1 cellular context compared by ENCODE assay signal in the genomic region with DNA sequence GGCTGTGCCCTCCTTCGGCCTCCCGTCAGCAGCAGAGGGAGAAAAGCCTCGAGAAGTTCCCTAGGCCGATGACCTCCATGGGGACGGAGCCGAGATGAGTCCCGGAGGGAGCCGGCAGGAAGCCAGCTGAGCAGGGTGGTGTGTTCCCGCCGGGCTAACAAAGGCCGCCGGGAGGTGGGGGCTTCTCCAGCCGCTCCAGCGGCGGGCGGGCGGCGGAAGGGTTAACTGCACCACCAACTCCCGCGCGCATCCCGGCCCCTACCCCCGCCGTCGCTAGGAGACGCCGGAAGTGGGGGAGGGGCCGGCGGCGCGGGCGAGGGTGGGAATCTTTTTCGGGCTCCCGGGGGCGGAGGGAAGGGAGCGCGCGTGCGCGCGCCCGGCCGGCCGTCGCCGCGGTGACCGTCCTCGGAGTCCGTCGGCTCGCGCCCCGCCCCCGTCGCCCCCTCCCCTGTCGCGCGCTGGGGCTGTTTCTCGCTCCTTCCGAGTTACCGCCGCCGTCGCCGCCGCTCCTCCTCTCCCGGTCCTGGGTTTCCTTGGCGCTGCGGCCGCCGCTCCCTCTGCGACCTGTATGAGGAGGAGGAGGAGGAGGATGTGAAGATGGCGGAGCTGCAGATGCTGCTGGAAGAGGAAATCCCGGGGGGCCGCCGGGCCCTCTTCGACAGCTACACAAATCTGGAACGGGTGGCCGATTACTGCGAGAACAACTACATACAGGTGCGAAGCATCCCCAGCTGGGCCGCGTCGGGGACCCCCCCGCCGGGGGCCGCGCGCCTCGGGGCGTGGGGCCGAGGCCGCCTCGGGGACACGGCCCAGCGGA.
TF ChIP-seq lines count a peak whose summit lies in the region.

Gene ABI2, plus strand, starts transcription at position 477 of the 817 bp plus-strand sequence. Its CDS starts 121 bp downstream, at position 598.

TF ChIP-seq in HepG2, 621 proteins besides CTCF, POLR2A, EP300 and RAD21 (continued from another document):
- TF ChIP-seq, protein P1, sequence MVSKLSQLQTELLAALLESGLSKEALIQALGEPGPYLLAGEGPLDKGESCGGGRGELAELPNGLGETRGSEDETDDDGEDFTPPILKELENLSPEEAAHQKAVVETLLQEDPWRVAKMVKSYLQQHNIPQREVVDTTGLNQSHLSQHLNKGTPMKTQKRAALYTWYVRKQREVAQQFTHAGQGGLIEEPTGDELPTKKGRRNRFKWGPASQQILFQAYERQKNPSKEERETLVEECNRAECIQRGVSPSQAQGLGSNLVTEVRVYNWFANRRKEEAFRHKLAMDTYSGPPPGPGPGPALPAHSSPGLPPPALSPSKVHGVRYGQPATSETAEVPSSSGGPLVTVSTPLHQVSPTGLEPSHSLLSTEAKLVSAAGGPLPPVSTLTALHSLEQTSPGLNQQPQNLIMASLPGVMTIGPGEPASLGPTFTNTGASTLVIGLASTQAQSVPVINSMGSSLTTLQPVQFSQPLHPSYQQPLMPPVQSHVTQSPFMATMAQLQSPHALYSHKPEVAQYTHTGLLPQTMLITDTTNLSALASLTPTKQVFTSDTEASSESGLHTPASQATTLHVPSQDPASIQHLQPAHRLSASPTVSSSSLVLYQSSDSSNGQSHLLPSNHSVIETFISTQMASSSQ (IDR thresholded peaks at IDR 0.05; ENCODE audit: low read depth), result no peak
- TF ChIP-seq, protein P1 (CRISPR knock-in tag; IDR thresholded peaks at IDR 0.05; ENCODE audit: borderline replicate concordance), result no peak
- TF ChIP-seq CREB3 (CRISPR knock-in tag; IDR thresholded peaks at IDR 0.05) (no peak), ETV5 (CRISPR knock-in tag; IDR thresholded peaks at IDR 0.05; ENCODE audit: borderline replicate concordance) (peak; percentile 100), YEATS4 (CRISPR knock-in tag; IDR thresholded peaks at IDR 0.05; ENCODE audit: borderline replicate concordance) (peak; percentile 66), MTA1 (CRISPR knock-in tag; IDR thresholded peaks at IDR 0.05; ENCODE audit: borderline replicate concordance) (peak; percentile 93; the same call in 1 of the 2 replicates), TARDBP (CRISPR knock-in tag; IDR thresholded peaks at IDR 0.05) (peak; percentile 86), NFKB2 (CRISPR knock-in tag; IDR thresholded peaks at IDR 0.05; ENCODE audit: borderline replicate concordance) (peak; percentile 42; the same call in 1 of the 2 replicates), ELF1 (CRISPR knock-in tag; IDR thresholded peaks at IDR 0.05) (peak; percentile 67)
- TF ChIP-seq, protein P2, sequence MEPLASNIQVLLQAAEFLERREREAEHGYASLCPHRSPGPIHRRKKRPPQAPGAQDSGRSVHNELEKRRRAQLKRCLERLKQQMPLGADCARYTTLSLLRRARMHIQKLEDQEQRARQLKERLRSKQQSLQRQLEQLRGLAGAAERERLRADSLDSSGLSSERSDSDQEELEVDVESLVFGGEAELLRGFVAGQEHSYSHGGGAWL (CRISPR knock-in tag; IDR thresholded peaks at IDR 0.05), result peak; percentile 59; the same call in 1 of the 2 replicates
